9 cellular contexts compared by ENCODE assay signal in genomic region chr3:120678331-120678845, GRCh38. TPM values are rescaled to one million over a fixed set of nuclear protein-coding genes. Genes with fewer than 3 reads are reported as not detected.
DNase-seq lines count a peak whose midpoint lies in the region; ATAC-seq, FAIRE-seq and TF ChIP-seq lines count a peak whose summit lies in the region.
"Had no signal": no experiment of that assay in that cellular context is flagged by ENCODE, and none has a peak within 500 bp of the region (broad histone marks: within the 10 kb centered on the region; RNA-seq: fewer than 3 reads in every experiment).

No MANE protein-coding gene starts in this region.

- no peak overlapping the region for H4K91ac ChIP-seq in H1 (replicated peaks; ENCODE audit: insufficient read length, low read length)

- no peaks in the 10 kb centered on the region for H3K79me2 ChIP-seq in H1 (ENCODE audit: control insufficient read depth in 1 of 2, insufficient read depth in 2 of 2, low read length in 2 of 2)
- no peaks in the 10 kb centered on the region for H3K79me2 ChIP-seq in mesendoderm (ENCODE audit: control insufficient read depth, insufficient read depth, low read length)

- H3K18ac ChIP-seq in H1 (ENCODE audit: extremely low read depth, low read length) (no peak overlapping the region), mesendoderm (ENCODE audit: low read length) (peak overlapping the region; percentile 81)

- no peak overlapping the region for H3K4me3 ChIP-seq in H1 (ENCODE audit: extremely low read depth in 1 of 4, insufficient read depth in 2 of 4, low read depth in 3 of 4, low read length in 4 of 4)
- no peak overlapping the region for H3K4me3 ChIP-seq in mesendoderm (ENCODE audit: low read length)

- H3K4ac ChIP-seq in H1 (replicated peaks; ENCODE audit: insufficient read length, low read depth, low read length) (no peak overlapping the region), mesendoderm (ENCODE audit: low read depth, low read length) (peak overlapping the region; percentile 49)

- CTCF ChIA-PET in H1 (lab: Charles Lee; ENCODE audit: partially characterized antibody), result interaction anchor here (0.5 to 1.1 kb wide), 2 partner anchors 24 to 91 kb away, joined by 3 to 4 read pairs; no protein-coding TSS in a partner anchor

- no peak overlapping the region for H4K8ac ChIP-seq in H1 (ENCODE audit: extremely low read depth, insufficient read depth, low read length)
- H4K8ac ChIP-seq in mesendoderm (ENCODE audit: low read depth, low read length), result no peak overlapping the region

- H2AK5ac ChIP-seq in H1 (ENCODE audit: low read depth, low read length) (no peak overlapping the region), mesendoderm (ENCODE audit: low read length) (no peak overlapping the region)

- H2AFZ ChIP-seq in H1 (ENCODE audit: low read length), result no peak overlapping the region

- ATAC-seq in HG03066 (IDR thresholded peaks at IDR 0.05; ENCODE audit: low read depth, unreplicated experiment), result peak; percentile 87

- H3K4me2 ChIP-seq in H1 (ENCODE audit: insufficient read depth in 1 of 2, low read depth in 2 of 2, low read length in 2 of 2), result peak overlapping the region in 1 of 2 experiments; percentile 12; a peak in 2 of 4 replicates
- no peak overlapping the region for H3K4me2 ChIP-seq in mesendoderm (ENCODE audit: low read length)

- 28% methylated on average over 5 of the region's 5 CpGs; no CpG with 5 or more reads in 1 of the 2 experiments for WGBS in H1 (ENCODE audit: extremely low coverage in 1 of 2, insufficient coverage in 1 of 2, insufficient read length in 1 of 2, insufficient replicate concordance in 2 of 2, low coverage in 1 of 2, low lambda C conversion rate in 2 of 2, missing lambda C conversion rate in 1 of 2), 2 experiments
- no CpG with 5 or more reads among the region's 5 CpGs for WGBS in mesendoderm (ENCODE audit: extremely low coverage, insufficient coverage, low lambda C conversion rate)

- H4K5ac ChIP-seq in H1 (ENCODE audit: insufficient read length, low read depth, low read length) (no peak overlapping the region), mesendoderm (ENCODE audit: low read length) (no peak overlapping the region)

- H3K79me1 ChIP-seq in H1 (ENCODE audit: low read depth, low read length) (no peaks in the 10 kb centered on the region), mesendoderm (ENCODE audit: low read length) (no peaks in the 10 kb centered on the region)

- no peaks in the 10 kb centered on the region; a peak in 1 of 8 replicates for H3K36me3 ChIP-seq in H1 (ENCODE audit: control insufficient read depth in 2 of 4, insufficient read depth in 4 of 4, low read length in 3 of 4)
- H3K36me3 ChIP-seq in mesendoderm (ENCODE audit: control insufficient read depth, insufficient read depth, low read length), result no peaks in the 10 kb centered on the region

- peak in 1 of 2 experiments; percentile 44; a peak in 2 of 3 replicates for TF ChIP-seq POLR2A in H1 (IDR thresholded peaks at IDR 0.05; ENCODE audit: control extremely low read depth in 1 of 2, low read depth in 2 of 2, low read length in 2 of 2)

- H2BK15ac ChIP-seq in H1 (ENCODE audit: low read length), result no peak overlapping the region
- H2BK15ac ChIP-seq in mesendoderm (replicated peaks; ENCODE audit: low read depth), result no peak overlapping the region

- no peaks in the 10 kb centered on the region for H3K9me3 ChIP-seq in H1 (ENCODE audit: insufficient read depth in 2 of 2, low read depth in 1 of 2, low read length in 1 of 2)

- H3K56ac ChIP-seq in H1 (replicated peaks; ENCODE audit: insufficient read length, low read depth, low read length) (no peak overlapping the region), mesendoderm (ENCODE audit: low read length) (peak overlapping the region; percentile 44)

- FAIRE-seq in H1 (lab: Jason Lieb, UNC), result peak; percentile 76
- FAIRE-seq: endometrium had no signal

- TF ChIP-seq CTCF in H1 (IDR thresholded peaks at IDR 0.05; ENCODE audit: control extremely low read depth in 1 of 3, insufficient read depth in 1 of 3, low read depth in 1 of 3, low read length in 3 of 3) (no peak), GM13976 (IDR thresholded peaks at IDR 0.05; ENCODE audit: borderline replicate concordance, control extremely low read depth, extremely low read depth, insufficient read depth, missing control alignments) (no peak)

- H4K20me1 ChIP-seq in H1 (replicated peaks in 1 of 2; ENCODE audit: control insufficient read depth in 1 of 2, insufficient read depth in 2 of 2, low read length in 2 of 2), result no peaks in the 10 kb centered on the region

- H3K23ac ChIP-seq in H1 (ENCODE audit: insufficient read length), result no peak overlapping the region
- no peak overlapping the region for H3K23ac ChIP-seq in mesendoderm (ENCODE audit: low read length)

- H3K9ac ChIP-seq in H1 (replicated peaks in 1 of 4; ENCODE audit: extremely low read depth in 1 of 4, low read depth in 3 of 4, low read length in 3 of 4), result peak overlapping the region in 1 of 4 experiments; percentile 8; a peak in 2 of 7 replicates
- H3K9ac ChIP-seq in mesendoderm (ENCODE audit: low read length), result peak overlapping the region; percentile 10

- DNase-seq in NCI-H2171 treated with DMSO at 0.1 percent for 48 hours (lab: John Stamatoyannopoulos, UW) (peak; percentile 41), NCI-H2171 (lab: John Stamatoyannopoulos, UW) (no peak), OCI-M1 (lab: John Stamatoyannopoulos, UW) (peak; percentile 88), H1 (ENCODE audit: low read depth in 1 of 2, low spot score in 2 of 2) (no peak), mesendoderm (peak; percentile 74), NCI-H2196 (lab: John Stamatoyannopoulos, UW; ENCODE audit: unreplicated experiment) (no peak), GM13976 (ENCODE audit: low spot score) (no peak)

- H3K27me3 ChIP-seq in H1 (replicated peaks in 1 of 4; ENCODE audit: control insufficient read depth in 3 of 4, extremely low read depth in 1 of 4, insufficient read depth in 3 of 4, low read length in 3 of 4) (no peaks in the 10 kb centered on the region), mesendoderm (ENCODE audit: insufficient read depth, low read length, poor library complexity) (no peaks in the 10 kb centered on the region)

- no peaks in the 10 kb centered on the region for H3K23me2 ChIP-seq in H1 (ENCODE audit: low read depth, low read length)

- H2BK12ac ChIP-seq in H1 (ENCODE audit: low read depth, low read length), result no peak overlapping the region; the same call in 1 of the 2 replicates

- H2BK120ac ChIP-seq in H1 (replicated peaks; ENCODE audit: low read depth, low read length) (peak overlapping the region; percentile 51), mesendoderm (ENCODE audit: low read depth, low read length) (no peak overlapping the region)

- H2BK5ac ChIP-seq in H1 (ENCODE audit: low read depth, low read length) (peak overlapping the region; percentile 57; the same call in 1 of the 2 replicates), mesendoderm (ENCODE audit: low read length) (peak overlapping the region; percentile 64)

- POLR2A ChIA-PET in H1 (lab: Charles Lee; ENCODE audit: partially characterized antibody), result interaction anchor here (0.6 to 1.5 kb wide), 5 partner anchors 18 to 240 kb away, joined by 3 to 4 read pairs (median 3); partner anchors contain the start of genes GTF2E1 and RABL3

- TF ChIP-seq RAD21 in H1 (IDR thresholded peaks at IDR 0.05 in 1 of 2, conservative IDR thresholded peaks at IDR 0.05 in 1 of 2; ENCODE audit: low read depth in 2 of 2, low read length in 2 of 2), result no peak

- H3K4me1 ChIP-seq in H1 (replicated peaks in 1 of 4; ENCODE audit: control insufficient read depth in 3 of 4, insufficient read depth in 4 of 4, low read length in 3 of 4), result peaks cover 2 to 29% (median 3%) of the 10 kb centered on the region in 4 experiments; a peak in 6 of 7 replicates
- peaks cover 3% of the 10 kb centered on the region for H3K4me1 ChIP-seq in mesendoderm (ENCODE audit: control insufficient read depth, low read depth, low read length)

- TF ChIP-seq EP300 in H1 (IDR thresholded peaks at IDR 0.05; ENCODE audit: borderline replicate concordance in 1 of 2, low read depth in 2 of 2, low read length in 2 of 2), result no peak

- in situ Hi-C loops in GM13976 (cut with MboI; ENCODE audit: low sequenced_read_pairs, unreplicated experiment), result no loop called here

- H3K27ac ChIP-seq in H1 (ENCODE audit: low read depth, low read length), result peak overlapping the region; percentile 74; the same call in 1 of the 2 replicates
- H3K27ac ChIP-seq in mesendoderm (ENCODE audit: low read depth, low read length), result peak overlapping the region; percentile 70

- H2BK20ac ChIP-seq in H1 (ENCODE audit: low read length), result peak overlapping the region; percentile 96; the same call in 1 of the 2 replicates

- H3K14ac ChIP-seq in H1 (ENCODE audit: insufficient read length), result no peak overlapping the region

TF ChIP-seq in H1, 55 proteins besides CTCF, POLR2A, EP300 and RAD21:
- TF ChIP-seq JUN (IDR thresholded peaks at IDR 0.05; ENCODE audit: low read depth, low read length) (no peak), CEBPB (IDR thresholded peaks at IDR 0.05; ENCODE audit: low read depth, low read length) (no peak), RFX5 (IDR thresholded peaks at IDR 0.05; ENCODE audit: borderline replicate concordance, low read depth, low read length) (no peak), MAFK (IDR thresholded peaks at IDR 0.05; ENCODE audit: low read depth, low read length) (peak; percentile 94), BACH1 (IDR thresholded peaks at IDR 0.05; ENCODE audit: low read length) (peak; percentile 98), TAF1 (IDR thresholded peaks at IDR 0.05; ENCODE audit: low read depth, low read length) (peak; percentile 59)

RNA-seq across cellular contexts. Expression of gene HGD, which starts 3.7 kb away (rescaled TPM):
- not detected in 2 replicates for total RNA-seq in H1 (2021; fragmentation: NEBNext Ultra II Directional; extraction: Animal tissue kit (Norgen Biotek cat#: 25700))
- polyA plus RNA-seq in H1 (2011; rRNA removed), result 0.09 and 0.11 TPM in 2 replicates
- polyA plus RNA-seq in H1 (2011; cell fraction: cytosol; rRNA removed), result 0.41 TPM
- polyA plus RNA-seq in H1 (2011; cell fraction: nucleus; rRNA removed), result 0.21 TPM
- 0.42 to 0.57 TPM in 2 of 4 replicates, not detected in the others for polyA plus RNA-seq in H1 (2012, experiment 1 of 2)
- not detected for polyA plus RNA-seq in H1 (2012, experiment 2 of 2)
- 0.06 TPM for polyA plus RNA-seq in H1 (2013, experiment 1 of 2)
- not detected for polyA plus RNA-seq in H1 (2013, experiment 2 of 2)
- polyA minus RNA-seq in H1 (2011; rRNA and poly(A)+ RNA removed), result 1.0 and 1.1 TPM in 2 replicates
- polyA minus RNA-seq in H1 (2011; cell fraction: cytosol; rRNA and poly(A)+ RNA removed), result not detected
- polyA minus RNA-seq in H1 (2011; cell fraction: nucleus; rRNA and poly(A)+ RNA removed), result not detected
- polyA plus RNA-seq in mesendoderm (2013, experiment 1 of 2), result not detected
- polyA plus RNA-seq in mesendoderm (2013, experiment 2 of 2), result not detected

Comparison
In these comparisons a context has a peak if more than half of its experiments do, and no peak if none do; other contexts are left out.
1. DNase-seq: peak in NCI-H2171 treated with DMSO at 0.1 percent for 48 hours (single experiment), OCI-M1 (single experiment) and mesendoderm (single experiment); none in NCI-H2171 (single experiment), H1 (0 of 2), NCI-H2196 (single experiment) and GM13976 (single experiment).